15 cellular contexts compared by ENCODE assay signal in the genomic region with DNA sequence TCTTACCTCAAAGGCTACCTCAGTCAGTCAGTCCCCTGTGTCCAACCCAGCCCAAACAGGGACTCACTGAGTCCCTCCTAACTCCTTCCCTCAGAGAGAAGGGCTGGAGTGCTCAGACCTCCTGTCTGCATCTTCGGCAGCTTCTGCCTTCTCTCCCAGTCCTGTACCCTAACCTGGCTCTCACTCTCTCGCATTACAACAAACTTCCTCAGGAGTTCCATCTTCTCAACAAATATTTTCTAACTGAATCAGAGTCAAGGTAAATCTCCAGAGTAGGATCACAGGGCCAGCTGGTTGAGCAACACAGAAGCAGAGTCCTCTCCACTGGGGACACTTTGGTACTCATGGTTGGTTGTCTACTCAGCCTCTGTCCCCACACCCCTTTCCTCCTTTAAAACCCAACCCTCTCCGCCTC.
DNase-seq lines count a peak whose midpoint lies in the region; ATAC-seq, FAIRE-seq and TF ChIP-seq lines count a peak whose summit lies in the region.
"Had no signal": no experiment of that assay in that cellular context is flagged by ENCODE, and none has a peak within 500 bp of the region (broad histone marks: within the 10 kb centered on the region; RNA-seq: fewer than 3 reads in every experiment).

No MANE protein-coding gene starts in this region.

- peaks cover 36% of the 10 kb centered on the region for H3K4me1 Mint-ChIP-seq in MCF 10A (ENCODE audit: insufficient read depth, unreplicated experiment)
- no peaks in the 10 kb centered on the region for H3K4me1 Mint-ChIP-seq in activated T-cell treated with anti-CD3 and anti-CD28 coated beads, Interleukin-2, amount 50 U/mL, for 24 hours (ENCODE audit: low read depth)
- H3K4me1 Mint-ChIP-seq: stimulated activated effector memory CD8-positive, alpha-beta T cell treated with anti-CD3 and anti-CD28 coated beads, Interleukin-12 subunit alpha, Interleukin-12 subunit beta, amount 100 ng/mL, for 72 hours had no signal

- H3K27ac ChIP-seq in A549 (peak overlapping the region; percentile 68 to 79), mesenchymal stem cell (ENCODE audit: low read length, poor library complexity, severe bottlenecking) (peak overlapping the region; percentile 36)

- TF ChIP-seq RAD21 in A549 (conservative IDR thresholded peaks at IDR 0.05 in 1 of 2, IDR thresholded peaks at IDR 0.05 in 1 of 2), result no peak

- H2BK5ac ChIP-seq in mesenchymal stem cell (ENCODE audit: low read depth, low read length, poor library complexity, severe bottlenecking), result no peak overlapping the region

- H3K4me1 ChIP-seq in A549 (peaks cover 47% of the 10 kb centered on the region), mesenchymal stem cell (ENCODE audit: control insufficient read depth, insufficient read depth, low read depth, low read length) (peaks cover 25% of the 10 kb centered on the region)

- peak overlapping the region; percentile 16 to 37 for H3K18ac ChIP-seq in mesenchymal stem cell (ENCODE audit: low read depth in 1 of 2, low read length in 2 of 2)

- no peak overlapping the region for H2BK15ac ChIP-seq in mesenchymal stem cell (ENCODE audit: low read depth, poor library complexity, severe bottlenecking)

- no peak for DNase-seq in A549 (ENCODE audit: low read depth in 1 of 2, low spot score in 1 of 2)
- DNase-seq in M059J (ENCODE audit: low read depth), result peak; percentile 89
- peak; percentile 77 for DNase-seq in MCF 10A (ENCODE audit: unreplicated experiment)
- no peak for DNase-seq in mesenchymal stem cell
- no peak for DNase-seq in NAMALWA (ENCODE audit: low spot score)
- DNase-seq in activated T-cell treated with anti-CD3 and anti-CD28 coated beads, Interleukin-2, amount 50 U/mL, for 24 hours, result no peak
- DNase-seq in stimulated activated CD4-positive, alpha-beta T cell treated with anti-CD3 and anti-CD28 coated beads, Interleukin-4, amount 100 ng/mL, for 4 hours, result no peak
- DNase-seq: activated CD8-positive, alpha-beta memory T cell treated with anti-CD3 and anti-CD28 coated beads, Interleukin-2, amount 50 U/mL, for 48 hours; caudate nucleus; NCI-H2081; SHP77 treated with DMSO at 0.1 percent for 48 hours had no signal

- WGBS in A549 (ENCODE audit: missing lambda C conversion rate), result 60% methylated on average over 3 of the region's 3 CpGs
- 95% methylated on average over 2 of the region's 3 CpGs for WGBS in mesenchymal stem cell

- peak overlapping the region in 1 of 2 experiments; percentile 27 for H3K14ac ChIP-seq in mesenchymal stem cell (ENCODE audit: low read length in 2 of 2)

- POLR2A ChIA-PET in A549 (lab: Yijun Ruan, JAX), result no interaction called here
- POLR2A ChIA-PET in MCF 10A (lab: Yijun Ruan, JAX), result interaction anchor here (0.8 to 2.0 kb wide), 4 partner anchors 9 to 24 kb away, joined by 3 to 7 read pairs (median 4); no protein-coding TSS in a partner anchor

- TF ChIP-seq EP300 in A549 (IDR thresholded peaks at IDR 0.05), result no peak

- FAIRE-seq in A549 (lab: Jason Lieb, UNC), result no peak

- no peak overlapping the region for H4K91ac ChIP-seq in mesenchymal stem cell (ENCODE audit: low read length)

- peak overlapping the region; percentile 59 for H3K4me2 ChIP-seq in A549
- no peak overlapping the region for H3K4me2 ChIP-seq in mesenchymal stem cell (ENCODE audit: low read length, poor library complexity, severe bottlenecking)

- H3K4ac ChIP-seq in mesenchymal stem cell (ENCODE audit: low read depth in 1 of 2, low read length in 2 of 2), result no peak overlapping the region

- H4K8ac ChIP-seq in mesenchymal stem cell (ENCODE audit: low read length), result peak overlapping the region; percentile 8

- peak overlapping the region; percentile 47 for H3K4me3 Mint-ChIP-seq in MCF 10A (ENCODE audit: unreplicated experiment)
- no peak overlapping the region for H3K4me3 Mint-ChIP-seq in activated T-cell treated with anti-CD3 and anti-CD28 coated beads, Interleukin-2, amount 50 U/mL, for 24 hours
- H3K4me3 Mint-ChIP-seq: activated naive CD8-positive, alpha-beta T cell; memory B cell; stimulated activated effector memory CD8-positive, alpha-beta T cell treated with anti-CD3 and anti-CD28 coated beads, Interleukin-12 subunit alpha, Interleukin-12 subunit beta, amount 100 ng/mL, for 72 hours had no signal

- H3K4me3 ChIP-seq in A549, result no peak overlapping the region
- H3K4me3 ChIP-seq in mesenchymal stem cell (ENCODE audit: insufficient read depth in 1 of 2, low read depth in 1 of 2, low read length in 2 of 2), result no peak overlapping the region

- peak overlapping the region; percentile 95 for H3K27ac Mint-ChIP-seq in MCF 10A (ENCODE audit: low read depth, unreplicated experiment)
- H3K27ac Mint-ChIP-seq in activated T-cell treated with anti-CD3 and anti-CD28 coated beads, Interleukin-2, amount 50 U/mL, for 24 hours, result no peak overlapping the region
- H3K27ac Mint-ChIP-seq: activated naive CD8-positive, alpha-beta T cell; memory B cell; stimulated activated effector memory CD8-positive, alpha-beta T cell treated with anti-CD3 and anti-CD28 coated beads, Interleukin-12 subunit alpha, Interleukin-12 subunit beta, amount 100 ng/mL, for 72 hours had no signal

- ATAC-seq in A549 (peak in 1 of 2 experiments; percentile 49; a peak in 3 of 6 replicates), HG03135 (IDR thresholded peaks at IDR 0.05; ENCODE audit: unreplicated experiment) (no peak)
- ATAC-seq: stimulated activated effector memory CD8-positive, alpha-beta T cell treated with anti-CD3 and anti-CD28 coated beads, Interleukin-12 subunit alpha, Interleukin-12 subunit beta, amount 100 ng/mL, for 72 hours had no signal

- H3K27me3 Mint-ChIP-seq in MCF 10A (ENCODE audit: insufficient read depth, unreplicated experiment), result no peaks in the 10 kb centered on the region
- H3K27me3 Mint-ChIP-seq in activated T-cell treated with anti-CD3 and anti-CD28 coated beads, Interleukin-2, amount 50 U/mL, for 24 hours, result no peaks in the 10 kb centered on the region

- H3K27me3 ChIP-seq in mesenchymal stem cell (ENCODE audit: control insufficient read depth in 1 of 2, insufficient read depth in 1 of 2, low read length in 2 of 2), result no peaks in the 10 kb centered on the region

- H3K36me3 Mint-ChIP-seq in MCF 10A (ENCODE audit: insufficient read depth, unreplicated experiment), result no peaks in the 10 kb centered on the region
- no peaks in the 10 kb centered on the region for H3K36me3 Mint-ChIP-seq in activated T-cell treated with anti-CD3 and anti-CD28 coated beads, Interleukin-2, amount 50 U/mL, for 24 hours (ENCODE audit: low read depth)
- H3K36me3 Mint-ChIP-seq: activated naive CD8-positive, alpha-beta T cell; memory B cell; stimulated activated effector memory CD8-positive, alpha-beta T cell treated with anti-CD3 and anti-CD28 coated beads, Interleukin-12 subunit alpha, Interleukin-12 subunit beta, amount 100 ng/mL, for 72 hours had no signal

- H3K36me3 ChIP-seq in mesenchymal stem cell (ENCODE audit: control insufficient read depth in 1 of 2, insufficient read depth in 2 of 2, low read depth in 1 of 2, low read length in 2 of 2), result no peaks in the 10 kb centered on the region

- H3K79me1 ChIP-seq in mesenchymal stem cell (replicated peaks; ENCODE audit: low read length, poor library complexity, severe bottlenecking), result no peaks in the 10 kb centered on the region

- no peak overlapping the region for H3K23ac ChIP-seq in mesenchymal stem cell (ENCODE audit: low read length in 2 of 2)

- no peak overlapping the region for H3K9ac ChIP-seq in mesenchymal stem cell (ENCODE audit: low read length)

- no TSS peak for BruUV-seq in MCF 10A (replicated peaks; lab: Mats Ljungman, UMichigan)

- no peak for TF ChIP-seq POLR2A in A549 (IDR thresholded peaks at IDR 0.05; ENCODE audit: low read length)

- H3K9me3 ChIP-seq in A549 (no peaks in the 10 kb centered on the region), mesenchymal stem cell (ENCODE audit: control insufficient read depth, low read length) (no peaks in the 10 kb centered on the region)

- H2BK12ac ChIP-seq in mesenchymal stem cell (ENCODE audit: low read length in 2 of 2), result peak overlapping the region in 1 of 2 experiments; percentile 38

- no peak for TF ChIP-seq CTCF in A549 (IDR thresholded peaks at IDR 0.05)
- no peak for TF ChIP-seq CTCF in MCF 10A (IDR thresholded peaks at IDR 0.05; ENCODE audit: unreplicated experiment)

- intact Hi-C loops in MCF 10A (cut with micrococcal nuclease), result no loop called here

- H3K9me3 Mint-ChIP-seq in MCF 10A (ENCODE audit: unreplicated experiment), result no peaks in the 10 kb centered on the region
- H3K9me3 Mint-ChIP-seq in activated T-cell treated with anti-CD3 and anti-CD28 coated beads, Interleukin-2, amount 50 U/mL, for 24 hours, result no peaks in the 10 kb centered on the region
- H3K9me3 Mint-ChIP-seq: memory B cell; stimulated activated effector memory CD8-positive, alpha-beta T cell treated with anti-CD3 and anti-CD28 coated beads, Interleukin-12 subunit alpha, Interleukin-12 subunit beta, amount 100 ng/mL, for 72 hours had no signal

- CTCF ChIA-PET in A549 (lab: Yijun Ruan, JAX), result no interaction called here
- CTCF ChIA-PET in MCF 10A (lab: Yijun Ruan, JAX), result no interaction called here

- no peak overlapping the region for H2AFZ ChIP-seq in mesenchymal stem cell (ENCODE audit: low read depth, low read length)

- H2BK120ac ChIP-seq in mesenchymal stem cell (ENCODE audit: low read depth, low read length), result peak overlapping the region; percentile 35

- peak overlapping the region; percentile 49 for H2AK5ac ChIP-seq in mesenchymal stem cell (ENCODE audit: low read length, severe bottlenecking)

TF ChIP-seq in A549, 52 proteins besides CTCF, POLR2A, EP300 and RAD21:
- TF ChIP-seq CEBPB (IDR thresholded peaks at IDR 0.05), result peak in 1 of 2 experiments; percentile 10; a peak in 1 of 4 replicates
- no peak for TF ChIP-seq HDAC2 (IDR thresholded peaks at IDR 0.05)
- TF ChIP-seq BHLHE40 (IDR thresholded peaks at IDR 0.05; ENCODE audit: low read depth, low read length), result no peak

Comparison
In these comparisons a context has a peak if more than half of its experiments do, and no peak if none do; other contexts are left out.
1. DNase-seq: peak in M059J (single experiment) and MCF 10A (single experiment); none in A549 (0 of 2), mesenchymal stem cell (single experiment), NAMALWA (single experiment), activated T-cell treated with anti-CD3 and anti-CD28 coated beads, Interleukin-2, amount 50 U/mL, for 24 hours (single experiment) and stimulated activated CD4-positive, alpha-beta T cell treated with anti-CD3 and anti-CD28 coated beads, Interleukin-4, amount 100 ng/mL, for 4 hours (0 of 2).